Comparison of ENCODE assay signal across 1 cellular context in genomic region chr2:71068218-71069035, GRCh38.
TF ChIP-seq lines count a peak whose summit lies in the region.

NAGK (plus strand) TSS chr2:71068648; CDS start chr2:71068684, 36 bp downstream.

TF ChIP-seq in HCT116, 20 proteins besides CTCF, POLR2A, EP300 and RAD21 (continued from another document):
- TF ChIP-seq EZH2phosphoT487 (IDR thresholded peaks at IDR 0.05; ENCODE audit: borderline replicate concordance) (no peak), JUND (IDR thresholded peaks at IDR 0.05) (no peak), ZFX (IDR thresholded peaks at IDR 0.05) (no peak), FOSL1 (IDR thresholded peaks at IDR 0.05; ENCODE audit: low read depth) (no peak), CEBPB (IDR thresholded peaks at IDR 0.05; ENCODE audit: low read depth) (no peak), ZBTB33 (IDR thresholded peaks at IDR 0.05; ENCODE audit: extremely low read depth, insufficient replicate concordance, low read length) (peak; percentile 52), POLR2AphosphoS5 (IDR thresholded peaks at IDR 0.05; ENCODE audit: low read depth, low read length) (peak; percentile 96), SRF (IDR thresholded peaks at IDR 0.05; ENCODE audit: low read depth) (no peak), ELF1 (IDR thresholded peaks at IDR 0.05; ENCODE audit: borderline replicate concordance, low read depth) (peak; percentile 74; the same call in 1 of the 2 replicates), ATF3 (IDR thresholded peaks at IDR 0.05) (no peak), CBX3 (IDR thresholded peaks at IDR 0.05; ENCODE audit: low read depth) (peak; percentile 91), SIN3A (IDR thresholded peaks at IDR 0.05; ENCODE audit: low read depth) (peak; percentile 94), EGR1 (IDR thresholded peaks at IDR 0.05; ENCODE audit: low read depth) (no peak), MAX (IDR thresholded peaks at IDR 0.05) (peak; percentile 95), TCF7L2 (IDR thresholded peaks at IDR 0.05; ENCODE audit: borderline replicate concordance, extremely low read depth, insufficient read depth, insufficient read length) (peak; percentile 20), YY1 (IDR thresholded peaks at IDR 0.05; ENCODE audit: extremely low read depth, insufficient replicate concordance, low read depth, low read length) (peak; percentile 86)
